In the genomic region with DNA sequence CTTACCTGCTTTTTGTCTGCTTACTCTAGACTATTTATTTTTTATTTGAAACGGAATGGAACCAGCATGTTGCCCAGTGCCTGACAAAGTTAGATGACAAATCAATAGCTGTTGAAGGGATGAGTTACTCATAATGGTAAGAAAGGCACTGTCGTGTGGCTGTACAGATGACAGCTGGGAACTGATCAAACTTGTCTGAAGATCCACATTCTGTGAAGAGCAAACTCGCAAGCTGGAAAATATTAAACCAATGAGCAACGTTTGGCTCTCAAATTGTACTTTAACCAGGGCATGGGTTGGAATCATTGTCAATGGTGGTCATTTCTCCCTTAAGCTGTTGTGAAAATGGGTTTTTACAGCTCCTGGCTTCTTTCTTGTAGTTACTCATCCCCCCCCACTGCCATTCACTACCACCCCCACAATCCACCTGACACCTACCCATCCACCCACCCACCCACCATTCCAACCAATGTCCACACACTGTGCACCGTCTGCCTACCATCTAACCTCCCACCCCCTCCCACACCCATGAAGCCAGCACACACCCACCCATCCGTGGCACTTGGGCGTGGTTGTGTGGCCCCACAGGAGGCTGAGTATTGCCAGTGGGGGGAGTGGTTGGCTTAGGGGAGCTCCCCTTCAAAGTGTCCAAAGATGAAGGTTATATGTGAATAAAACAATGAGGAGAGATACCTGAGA, we compare ENCODE assay signal across 24 cellular contexts. TPM values are rescaled to one million over a fixed set of nuclear protein-coding genes. Genes with fewer than 3 reads are reported as not detected.
"Had no signal": no experiment of that assay in that cellular context is flagged by ENCODE, and none has a peak within 500 bp of the region (broad histone marks: within the 10 kb centered on the region; RNA-seq: fewer than 3 reads in every experiment).

No MANE protein-coding gene starts in this region.

- ATAC-seq: activated CD8-positive, alpha-beta memory T cell treated with anti-CD3 and anti-CD28 coated beads, Interleukin-2, amount 10 ng/mL, durations not matched to agents 7 days and 5 days; activated CD8-positive, alpha-beta T cell treated with anti-CD3 and anti-CD28 coated beads, Interleukin-2, amount 10 ng/mL, durations not matched to agents 7 days and 5 days; gastrocnemius medialis; left cardiac atrium; naive thymus-derived CD8-positive, alpha-beta T cell; right cardiac atrium; stimulated activated naive B cell treated with anti-CD40 and anti-IgM and Interleukin-4, amounts not matched to agents 10 μg/mL and 1 μg/mL and 100 μg/mL, for 72 hours; T-cell; upper lobe of right lung had no signal

- H3K79me2 ChIP-seq: hepatocyte had no signal

- H3K27ac ChIP-seq: hepatocyte, stomach, thyroid gland, upper lobe of right lung had no signal

- H3K9me3 ChIP-seq: esophagus squamous epithelium, gastrocnemius medialis, stomach, thyroid gland, upper lobe of right lung had no signal

- H3K4me2 ChIP-seq: hepatocyte had no signal

- H2AFZ ChIP-seq: hepatocyte had no signal

- H3K36me3 ChIP-seq: esophagus squamous epithelium, gastrocnemius medialis, stomach, thyroid gland, upper lobe of right lung had no signal

- H3K27me3 ChIP-seq: esophagus squamous epithelium, gastrocnemius medialis, hepatocyte, stomach, thyroid gland, upper lobe of right lung had no signal

- DNase-seq: activated B cell treated with CpG ODN at 0.5 μM for 24 hours; activated CD8-positive, alpha-beta memory T cell treated with anti-CD3 and anti-CD28 coated beads, Interleukin-2, amount 10 ng/mL, durations not matched to agents 7 days and 5 days; activated CD8-positive, alpha-beta T cell treated with anti-CD3 and anti-CD28 coated beads, Interleukin-2, amount 10 ng/mL, durations not matched to agents 7 days and 5 days; activated naive CD4-positive, alpha-beta T cell treated with anti-CD3 and anti-CD28 coated beads, Interleukin-2, amount 10 ng/mL, durations not matched to agents 7 days and 5 days; activated T-cell treated with anti-CD3 and anti-CD28 coated beads, Interleukin-2, amount 50 U/mL, for 48 hours; amniotic stem cell; endodermal cell; esophagus squamous epithelium; gastrocnemius medialis; glutamatergic neuron; islet precursor cell; left cardiac atrium; naive thymus-derived CD8-positive, alpha-beta T cell; right cardiac atrium; stimulated activated CD4-positive, alpha-beta T cell treated with anti-CD3 and anti-CD28 coated beads, Interleukin-15, amount 100 ng/mL, for 24 hours; stimulated activated CD4-positive, alpha-beta T cell treated with anti-CD3 and anti-CD28 coated beads, Interleukin-2, amount 100 ng/mL, for 24 hours; stimulated activated naive B cell treated with anti-CD40 and anti-IgM and Interleukin-4, amounts not matched to agents 10 μg/mL and 1 μg/mL and 100 μg/mL, for 72 hours; stomach; T-cell; thyroid gland; upper lobe of right lung had no signal

- H3K4me3 ChIP-seq: esophagus squamous epithelium, gastrocnemius medialis, hepatocyte, stomach, thyroid gland, upper lobe of right lung had no signal

RNA-seq across cellular contexts. Expression of a gene that starts 46.8 kb away (rescaled TPM):
- total RNA-seq: activated CD8-positive, alpha-beta memory T cell treated with anti-CD3 and anti-CD28 coated beads, Interleukin-2, amount 10 ng/mL, durations not matched to agents 7 days and 5 days; activated CD8-positive, alpha-beta T cell treated with anti-CD3 and anti-CD28 coated beads, Interleukin-2, amount 10 ng/mL, durations not matched to agents 7 days and 5 days; endodermal cell; esophagus squamous epithelium; left cardiac atrium; naive thymus-derived CD8-positive, alpha-beta T cell; neural crest cell; omental fat pad; right cardiac atrium; stomach; T-cell; thyroid gland; upper lobe of right lung had no signal
- polyA plus RNA-seq: naive thymus-derived CD8-positive, alpha-beta T cell; right cardiac atrium had no signal
